ENCODE assay signal across 39 cellular contexts in genomic region chr18:59282341-59282740, GRCh38. TPM values are rescaled to one million over a fixed set of nuclear protein-coding genes. Genes with fewer than 3 reads are reported as not detected.
"Had no signal": no experiment of that assay in that cellular context is flagged by ENCODE, and none has a peak within 500 bp of the region (broad histone marks: within the 10 kb centered on the region; RNA-seq: fewer than 3 reads in every experiment).

No MANE protein-coding gene starts in this region.

- H3K4me3 ChIP-seq: adrenal gland, ascending aorta, body of pancreas, breast epithelium, cardiac muscle cell had no signal

- H3K27ac ChIP-seq: adrenal gland, ascending aorta, body of pancreas, brain microvascular endothelial cell, breast epithelium, cardiac muscle cell had no signal

- H3K9me3 ChIP-seq: adrenal gland, ascending aorta, body of pancreas, breast epithelium had no signal

- DNase-seq: activated effector memory CD4-positive, alpha-beta T cell treated with anti-CD3 and anti-CD28 coated beads, Interleukin-2, amount 50 U/mL, for 16 hours; activated effector memory CD4-positive, alpha-beta T cell treated with Interleukin-2 at 50 U/mL for 16 hours; activated gamma-delta T cell; activated gamma-delta T cell treated with Interleukin-2 at 50 U/mL for 16 hours; activated naive CD4-positive, alpha-beta T cell; activated naive CD4-positive, alpha-beta T cell treated with anti-CD3 and anti-CD28 coated beads for 36 hours; activated naive CD4-positive, alpha-beta T cell treated with anti-CD3 and anti-CD28 coated beads, Interleukin-2, amount 10 ng/mL, durations not matched to agents 7 days and 5 days; activated naive CD4-positive, alpha-beta T cell treated with anti-CD3 and anti-CD28 coated beads, Interleukin-2, amount 50 U/mL, for 16 hours; activated naive CD4-positive, alpha-beta T cell treated with Interleukin-2 at 50 U/mL for 16 hours; activated naive CD8-positive, alpha-beta T cell treated with anti-CD3 and anti-CD28 coated beads for 36 hours; activated naive CD8-positive, alpha-beta T cell treated with anti-CD3 and anti-CD28 coated beads, Interleukin-2, amount 10 ng/mL, durations not matched to agents 7 days and 5 days; activated naive CD8-positive, alpha-beta T cell treated with anti-CD3 and anti-CD28 coated beads, Interleukin-2, amount 50 U/mL, for 24 hours; activated T-cell treated with anti-CD3 and anti-CD28 coated beads, Interleukin-2, amount 50 U/mL, for 1 hour; activated T-cell treated with anti-CD3 and anti-CD28 coated beads, Interleukin-2, amount 50 U/mL, for 24 hours; activated T-cell treated with anti-CD3 and anti-CD28 coated beads, Interleukin-2, amount 50 U/mL, for 4 hours; activated T-cell treated with anti-CD3 and anti-CD28 coated beads, Interleukin-2, amount 50 U/mL, for 48 hours; activated T-cell treated with anti-CD3 and anti-CD28 coated beads, Interleukin-2, amount 50 U/mL, for 72 hours; adrenal gland; amniotic stem cell; amygdala; anterior cingulate cortex; aorta; body of pancreas; brain microvascular endothelial cell; caudate nucleus; central memory CD4-positive, alpha-beta T cell; cerebellar nuclear complex had no signal

- FAIRE-seq: astrocyte, bronchial epithelial cell had no signal

- ATAC-seq: activated naive CD4-positive, alpha-beta T cell treated with anti-CD3 and anti-CD28 coated beads, Interleukin-2, amount 50 U/mL, for 72 hours; activated naive CD8-positive, alpha-beta T cell treated with anti-CD3 and anti-CD28 coated beads, Interleukin-2, amount 50 U/mL, for 24 hours; activated T-cell treated with anti-CD3 and anti-CD28 coated beads, Interleukin-2, amount 50 U/mL, for 4 hours; activated T-cell treated with anti-CD3 and anti-CD28 coated beads, Interleukin-2, amount 50 U/mL, for 72 hours; activated T-helper 17 cell treated with anti-CD3 and anti-CD28 coated beads, Interleukin-2, amount 50 U/mL, for 72 hours; body of pancreas had no signal

- H3K36me3 ChIP-seq: adrenal gland, ascending aorta, brain microvascular endothelial cell, breast epithelium, cardiac muscle cell had no signal

- H3K27me3 ChIP-seq: ascending aorta had no signal

- H3K4me1 ChIP-seq: adrenal gland, ascending aorta, body of pancreas, breast epithelium had no signal

RNA-seq across cellular contexts. Expression of gene RAX, which starts 9.1 kb away (rescaled TPM):
- total RNA-seq: activated naive CD4-positive, alpha-beta T cell treated with anti-CD3 and anti-CD28 coated beads for 36 hours; activated naive CD8-positive, alpha-beta T cell treated with anti-CD3 and anti-CD28 coated beads for 36 hours; activated naive CD8-positive, alpha-beta T cell treated with anti-CD3 and anti-CD28 coated beads, Interleukin-2, amount 10 ng/mL, durations not matched to agents 7 days and 5 days; activated T-cell treated with anti-CD3 and anti-CD28 coated beads, Interleukin-2, amount 50 U/mL, for 4 hours; activated T-cell treated with anti-CD3 and anti-CD28 coated beads, Interleukin-2, amount 50 U/mL, for 72 hours; activated T-helper 1 cell treated with anti-CD3 and anti-CD28 coated beads, Interleukin-12 subunit alpha, Interleukin-12 subunit beta, Interleukin-2, Interleukin-4 antibody, amounts not matched to agents 30 ng/mL and 10 ng/mL and 1 ng/mL, durations not matched to agents 14 hours and 24 hours and 36 hours; activated T-helper 2 cell treated with anti-CD3 and anti-CD28 coated beads, Interferon-gamma antibody, Interleukin-2, Interleukin-4, amounts not matched to agents 10 μg/mL and 5 μg/mL and 100 μg/mL, durations not matched to agents 14 hours and 24 hours and 36 hours; adrenal gland; aorta; ascending aorta; astrocyte; body of pancreas; breast epithelium; bronchial epithelial cell; cardiac septum; chondrocyte had no signal
- polyA plus RNA-seq: adipose tissue, adrenal gland, aorta had no signal

RNA-seq across cellular contexts. Expression of gene CPLX4, which starts 36.1 kb away (rescaled TPM):
- total RNA-seq: activated naive CD4-positive, alpha-beta T cell treated with anti-CD3 and anti-CD28 coated beads for 36 hours; activated naive CD4-positive, alpha-beta T cell treated with anti-CD3 and anti-CD28 coated beads, Interleukin-2, amount 50 U/mL, for 72 hours; activated naive CD8-positive, alpha-beta T cell treated with anti-CD3 and anti-CD28 coated beads for 36 hours; activated naive CD8-positive, alpha-beta T cell treated with anti-CD3 and anti-CD28 coated beads, Interleukin-2, amount 10 ng/mL, durations not matched to agents 7 days and 5 days; activated T-cell treated with anti-CD3 and anti-CD28 coated beads, Interleukin-2, amount 50 U/mL, for 4 hours; activated T-cell treated with anti-CD3 and anti-CD28 coated beads, Interleukin-2, amount 50 U/mL, for 72 hours; activated T-helper 1 cell treated with anti-CD3 and anti-CD28 coated beads, Interleukin-12 subunit alpha, Interleukin-12 subunit beta, Interleukin-2, Interleukin-4 antibody, amounts not matched to agents 30 ng/mL and 10 ng/mL and 1 ng/mL, durations not matched to agents 14 hours and 24 hours and 36 hours; activated T-helper 17 cell treated with anti-CD3 and anti-CD28 coated beads, Interleukin-2, amount 50 U/mL, for 72 hours; activated T-helper 2 cell treated with anti-CD3 and anti-CD28 coated beads, Interferon-gamma antibody, Interleukin-2, Interleukin-4, amounts not matched to agents 10 μg/mL and 5 μg/mL and 100 μg/mL, durations not matched to agents 14 hours and 24 hours and 36 hours; adrenal gland; aorta; ascending aorta; astrocyte; body of pancreas; breast epithelium; bronchial epithelial cell; cardiac muscle cell; cardiac septum; chondrocyte had no signal
- polyA plus RNA-seq: adrenal gland, cardiac muscle cell had no signal
